ENCODE assay signal across 20 cellular contexts in the genomic region with DNA sequence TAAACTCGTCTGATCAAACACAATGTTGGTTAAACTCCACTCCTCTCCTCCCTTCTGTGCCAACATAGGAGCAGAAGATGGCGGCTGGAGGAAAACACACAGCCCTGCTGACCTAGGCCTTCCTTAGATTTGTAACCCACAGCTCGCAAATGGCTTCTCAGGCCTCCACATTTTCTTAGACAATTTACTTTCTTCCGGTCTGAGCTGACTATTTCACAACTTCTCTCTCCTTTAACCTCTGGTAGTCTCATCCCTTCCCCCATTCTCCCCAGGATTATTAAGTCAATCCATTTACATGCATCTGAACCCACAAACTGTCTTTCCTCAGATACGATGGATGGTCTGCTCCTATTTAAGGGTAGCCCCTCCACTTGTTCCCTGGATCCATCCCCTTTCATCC. TPM values are rescaled to one million over a fixed set of nuclear protein-coding genes. Genes with fewer than 3 reads are reported as not detected.
DNase-seq lines count a peak whose midpoint lies in the region; ATAC-seq and TF ChIP-seq lines count a peak whose summit lies in the region.
"Had no signal": no experiment of that assay in that cellular context is flagged by ENCODE, and none has a peak within 500 bp of the region (broad histone marks: within the 10 kb centered on the region; RNA-seq: fewer than 3 reads in every experiment).

No MANE protein-coding gene starts in this region.

- no peak for DNase-seq in GM23338 (ENCODE audit: low spot score)
- DNase-seq in MV-4-11 (lab: John Stamatoyannopoulos, UW), result peak; percentile 81
- DNase-seq in SKM-1 (lab: John Stamatoyannopoulos, UW; ENCODE audit: unreplicated experiment), result peak; percentile 89
- DNase-seq in osteoblast (ENCODE audit: insufficient read length, low spot score, missing footprints), result no peak
- no peak for DNase-seq in stimulated activated CD4-positive, alpha-beta T cell treated with anti-CD3 and anti-CD28 coated beads, Interleukin-4, amount 100 ng/mL, for 24 hours
- no peak for DNase-seq in KG1 (lab: John Stamatoyannopoulos, UW)
- no peak for DNase-seq in H9
- DNase-seq: C1 segment of cervical spinal cord, DMS79, GOT3, HFFc6, IMR-90, MM.1S, NCI-H1417, NCI-H1930, NCI-H226, NCI-H524 treated with DMSO at 0.1 percent for 48 hours, SHP77 had no signal

- no CpG with 5 or more reads among the region's 5 CpGs for WGBS in H9 (ENCODE audit: extremely low coverage, insufficient read length, low lambda C conversion rate)

- no peak overlapping the region for H3K4ac ChIP-seq in H9 (ENCODE audit: low read depth, low read length)

- H2BK5ac ChIP-seq in H9 (ENCODE audit: insufficient read length, low read length), result no peak overlapping the region

- H3K27me3 Mint-ChIP-seq in GM23338 (ENCODE audit: insufficient read depth, low read depth, poor library complexity), result peaks cover under 1% of the 10 kb centered on the region
- H3K27me3 Mint-ChIP-seq in H9 (ENCODE audit: low read depth), result peaks cover 1% of the 10 kb centered on the region; the same call in 1 of the 2 replicates

- H3T11ph ChIP-seq in H9 (ENCODE audit: low read length), result no peak overlapping the region

- no peaks in the 10 kb centered on the region for H3F3A ChIP-seq in GM23338 (replicated peaks; ENCODE audit: low read depth)

- H4K20me1 ChIP-seq in GM23338 (replicated peaks; ENCODE audit: insufficient read depth), result no peaks in the 10 kb centered on the region
- H4K20me1 ChIP-seq in osteoblast (ENCODE audit: insufficient read depth, low read length), result no peaks in the 10 kb centered on the region
- no peaks in the 10 kb centered on the region for H4K20me1 ChIP-seq in H9 (ENCODE audit: control insufficient read depth, insufficient read depth, insufficient read length)

- no peak overlapping the region for H2BK15ac ChIP-seq in H9 (ENCODE audit: low read depth, low read length)

- H3K27ac Mint-ChIP-seq in GM23338 (no peak overlapping the region), H9 (no peak overlapping the region)
- H3K27ac Mint-ChIP-seq: HFFc6; T-helper 1 cell treated with Interleukin-12 subunit alpha and Interleukin-12 subunit beta and Interleukin-4 antibody, amounts not matched to agents 30 μg/mL and 1 μg/mL, for 36 hours had no signal

- no peak overlapping the region for H2AK5ac ChIP-seq in H9 (ENCODE audit: insufficient read length, low read length)

- H3K27me3 ChIP-seq in GM23338 (ENCODE audit: insufficient read depth) (no peaks in the 10 kb centered on the region), osteoblast (ENCODE audit: insufficient read depth, low read length) (no peaks in the 10 kb centered on the region), H9 (ENCODE audit: insufficient read depth, low read length) (no peaks in the 10 kb centered on the region)

- H3K18ac ChIP-seq in H9 (ENCODE audit: insufficient read length, low read depth, low read length), result no peak overlapping the region

- no peaks in the 10 kb centered on the region for H3K23me2 ChIP-seq in H9 (ENCODE audit: insufficient read length, low read depth, low read length, poor library complexity, severe bottlenecking)

- ATAC-seq in GM23338, result no peak
- ATAC-seq: SK-N-SH treated with all-trans-retinoic acid at 6 μM for 48 hours had no signal

- H3K27ac ChIP-seq in GM23338 (ENCODE audit: low read depth) (no peak overlapping the region), osteoblast (ENCODE audit: low read depth, low read length) (no peak overlapping the region), H9 (ENCODE audit: insufficient read length, low read depth, low read length) (no peak overlapping the region)

- H3K4me3 ChIP-seq in GM23338, result no peak overlapping the region
- H3K4me3 ChIP-seq in osteoblast (ENCODE audit: insufficient read depth, low read length), result no peak overlapping the region

- no peaks in the 10 kb centered on the region for H3K9me3 ChIP-seq in osteoblast (ENCODE audit: low read depth, low read length)
- H3K9me3 ChIP-seq in H9 (ENCODE audit: control insufficient read depth, low read depth, low read length), result no peaks in the 10 kb centered on the region

- H3K4me2 ChIP-seq in GM23338 (no peak overlapping the region), osteoblast (ENCODE audit: insufficient read depth, low read length) (no peak overlapping the region), H9 (ENCODE audit: insufficient read depth, insufficient read length, low read length) (no peak overlapping the region)

- no peak overlapping the region for H4K91ac ChIP-seq in H9 (ENCODE audit: insufficient read length, low read depth, low read length)

- peaks cover 2% of the 10 kb centered on the region; the same call in 1 of the 2 replicates for H3K9me2 ChIP-seq in GM23338 (ENCODE audit: insufficient read depth)

- no peak overlapping the region for H2BK120ac ChIP-seq in H9 (ENCODE audit: low read depth, low read length, poor library complexity, severe bottlenecking)

- H3K9me3 Mint-ChIP-seq in GM23338, result peaks cover 13% of the 10 kb centered on the region; the same call in 2 of the 3 replicates
- H3K9me3 Mint-ChIP-seq in H9, result peaks cover 0 to 2% of the 10 kb centered on the region in 2 experiments; a peak in 1 of 5 replicates
- H3K9me3 Mint-ChIP-seq: HFFc6; T-helper 1 cell treated with Interleukin-12 subunit alpha and Interleukin-12 subunit beta and Interleukin-4 antibody, amounts not matched to agents 30 μg/mL and 1 μg/mL, for 36 hours had no signal

- no peaks in the 10 kb centered on the region for H3K36me3 ChIP-seq in GM23338 (ENCODE audit: insufficient read depth)
- no peaks in the 10 kb centered on the region for H3K36me3 ChIP-seq in osteoblast (ENCODE audit: insufficient read depth, low read length)

- H4K8ac ChIP-seq in H9 (replicated peaks; ENCODE audit: insufficient read length, low read depth, low read length), result no peak overlapping the region

- TF ChIP-seq CTCF in GM23338 (conservative IDR thresholded peaks at IDR 0.05; ENCODE audit: low read depth in 2 of 2) (no peak), osteoblast (IDR thresholded peaks at IDR 0.05; ENCODE audit: extremely low read depth, low read depth, low read length) (no peak), H9 (conservative IDR thresholded peaks at IDR 0.05) (no peak)

- no peak overlapping the region for H2BK20ac ChIP-seq in H9 (ENCODE audit: low read depth, low read length, poor library complexity, severe bottlenecking)

- H4K5ac ChIP-seq in H9 (ENCODE audit: insufficient read length, low read depth, low read length), result no peak overlapping the region

- no peaks in the 10 kb centered on the region for H3K4me1 Mint-ChIP-seq in GM23338
- no peaks in the 10 kb centered on the region for H3K4me1 Mint-ChIP-seq in H9

- H3K79me2 ChIP-seq in GM23338 (replicated peaks; ENCODE audit: insufficient read depth) (no peaks in the 10 kb centered on the region), osteoblast (ENCODE audit: insufficient read depth, low read length) (no peaks in the 10 kb centered on the region), H9 (ENCODE audit: insufficient read depth, low read length) (no peaks in the 10 kb centered on the region)

- no peak overlapping the region for H3K14ac ChIP-seq in H9 (ENCODE audit: insufficient read depth, low read length)

- no peaks in the 10 kb centered on the region for H3K4me1 ChIP-seq in GM23338 (ENCODE audit: insufficient read depth)
- H3K4me1 ChIP-seq in osteoblast (ENCODE audit: insufficient read depth, low read length), result no peaks in the 10 kb centered on the region
- no peaks in the 10 kb centered on the region for H3K4me1 ChIP-seq in H9 (ENCODE audit: insufficient read depth, low read length)

- H3K56ac ChIP-seq in H9 (ENCODE audit: insufficient read length, low read depth, low read length), result no peak overlapping the region

- H3K36me3 Mint-ChIP-seq in GM23338 (ENCODE audit: low read depth) (no peaks in the 10 kb centered on the region; the same call in 2 of the 3 replicates), H9 (ENCODE audit: insufficient read depth in 1 of 3, low read depth in 3 of 3) (no peaks in the 10 kb centered on the region)

- H2AFZ ChIP-seq in GM23338 (peak overlapping the region; percentile 29; the same call in 1 of the 2 replicates), osteoblast (ENCODE audit: low read length) (peak overlapping the region; percentile 56), H9 (ENCODE audit: low read length) (no peak overlapping the region)

- H3K79me1 ChIP-seq in H9 (ENCODE audit: insufficient read depth, low read depth, low read length, poor library complexity, severe bottlenecking), result no peaks in the 10 kb centered on the region

- H2BK12ac ChIP-seq in H9 (ENCODE audit: insufficient read length, low read depth, low read length), result no peak overlapping the region

- H3K4me3 Mint-ChIP-seq in GM23338 (no peak overlapping the region), H9 (no peak overlapping the region)
- H3K4me3 Mint-ChIP-seq: HFFc6; T-helper 1 cell treated with Interleukin-12 subunit alpha and Interleukin-12 subunit beta and Interleukin-4 antibody, amounts not matched to agents 30 μg/mL and 1 μg/mL, for 36 hours had no signal

- no peak overlapping the region for H3K9ac ChIP-seq in H9 (ENCODE audit: extremely low read depth, insufficient read length, low read length)

- no peak overlapping the region for H3K23ac ChIP-seq in H9 (ENCODE audit: insufficient read length, low read depth, low read length)

TF ChIP-seq in GM23338, 12 proteins besides CTCF, POLR2A, EP300 and RAD21:
- TF ChIP-seq JUNB (IDR thresholded peaks at IDR 0.05; ENCODE audit: unreplicated experiment), result no peak

RNA-seq across cellular contexts. Expression of gene ULK4, which starts 25.7 kb away (rescaled TPM):
- 14.3 and 41.4 TPM in 2 replicates for total RNA-seq in GM23338 (2014; rRNA removed; shearing (Covaris generic))
- 12.5 and 20.8 TPM in 2 replicates for polyA plus RNA-seq in GM23338 (2016; fragmentation: Nextera tagmentation; extraction: Ambion mirVana)
- total RNA-seq in osteoblast (20.6 and 23.9 TPM in 2 replicates), H9 (2021) (12.1 and 12.9 TPM in 2 replicates)

Comparison
In these comparisons a context has a peak if more than half of its experiments do, and no peak if none do; other contexts are left out.
1. DNase-seq: peak in MV-4-11 (single experiment) and SKM-1 (single experiment); none in GM23338 (single experiment), osteoblast (single experiment), stimulated activated CD4-positive, alpha-beta T cell treated with anti-CD3 and anti-CD28 coated beads, Interleukin-4, amount 100 ng/mL, for 24 hours (single experiment), KG1 (single experiment) and H9 (single experiment).